In the genomic region with DNA sequence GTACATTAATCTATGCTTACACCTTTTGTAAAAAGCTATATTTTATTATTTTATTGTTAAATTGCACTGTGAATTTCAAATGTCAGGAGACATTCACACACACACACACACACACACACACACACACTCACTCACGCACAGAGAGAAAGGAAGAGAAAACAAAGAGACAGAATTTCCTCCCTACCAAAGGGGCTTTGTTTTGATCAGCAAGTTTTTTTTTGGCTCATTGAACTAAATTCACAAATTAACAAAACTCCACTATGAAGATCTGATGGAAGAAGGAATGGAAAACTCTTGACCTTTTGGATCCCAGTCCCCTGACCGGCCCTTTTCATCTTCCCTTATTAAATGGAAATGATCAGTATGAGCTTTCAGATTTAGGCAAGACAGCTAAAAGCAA, we compare ENCODE assay signal across 23 cellular contexts.
DNase-seq lines count a peak whose midpoint lies in the region; TF ChIP-seq lines count a peak whose summit lies in the region.
"Had no signal": no experiment of that assay in that cellular context is flagged by ENCODE, and none has a peak within 500 bp of the region (broad histone marks: within the 10 kb centered on the region; RNA-seq: fewer than 3 reads in every experiment).

No MANE protein-coding gene starts in this region.

- DNase-seq in SK-MEL-5 (ENCODE audit: low read depth, low spot score) (peak; percentile 87), foreskin melanocyte (peak; percentile 90), tibial nerve (ENCODE audit: low spot score in 2 of 2) (no peak), erythroblast (lab: John Stamatoyannopoulos, UW) (no peak), GM10248 (ENCODE audit: extremely low spot score) (no peak), NCI-H146 (lab: John Stamatoyannopoulos, UW) (no peak)
- DNase-seq: C1 segment of cervical spinal cord; CD4-positive, alpha-beta memory T cell; COR-L47; IMR-90; KG1; MG63; NCI-H1694; NCI-H2081; NCI-H2171; NCI-H226; NCI-H510A treated with DMSO at 0.1 percent for 48 hours; NCI-H774; SIG-M5; SK-N-SH had no signal

- no peak overlapping the region for H3K9ac ChIP-seq in neural cell (ENCODE audit: low read length)
- H3K9ac ChIP-seq: SK-N-SH had no signal

- TF ChIP-seq CTCF in neural cell (IDR thresholded peaks at IDR 0.05; ENCODE audit: poor library complexity, severe bottlenecking): no peak
- no peak for TF ChIP-seq CTCF in tibial nerve (IDR thresholded peaks at IDR 0.05)
- no peak for TF ChIP-seq CTCF in GM10248 (IDR thresholded peaks at IDR 0.05; ENCODE audit: control extremely low read depth, extremely low read depth, low read depth, missing control alignments)

- no peaks in the 10 kb centered on the region for H3K9me2 ChIP-seq in neural cell (ENCODE audit: insufficient read depth, low read length)
- H3K9me2 ChIP-seq: SK-N-SH had no signal

- H3K4me3 ChIP-seq in neural cell (ENCODE audit: low read length) (no peak overlapping the region), tibial nerve (no peak overlapping the region)
- H3K4me3 ChIP-seq: A549, GM12878, MG63 had no signal

- in situ Hi-C loops in SK-MEL-5 (cut with HindIII; ENCODE audit: low pct_unique_long_range_greater_than_20kb, low sequenced_read_pairs): no loop called here

- no peaks in the 10 kb centered on the region for H3K9me3 ChIP-seq in neural cell (ENCODE audit: low read length)
- no peaks in the 10 kb centered on the region for H3K9me3 ChIP-seq in tibial nerve
- H3K9me3 ChIP-seq: A549, MG63, SK-N-SH had no signal

- TF ChIP-seq EP300 in neural cell (conservative IDR thresholded peaks at IDR 0.05; ENCODE audit: poor library complexity, severe bottlenecking) (no peak), tibial nerve (IDR thresholded peaks at IDR 0.05) (no peak)

- no peaks in the 10 kb centered on the region for H3K27me3 ChIP-seq in neural cell (ENCODE audit: insufficient read depth, low read depth, low read length)
- H3K27me3 ChIP-seq in tibial nerve: no peaks in the 10 kb centered on the region
- H3K27me3 ChIP-seq: MG63 had no signal

- CTCF ChIA-PET in GM10248 (lab: Yijun Ruan, JAX): interaction anchor here (1.1 to 1.7 kb wide), 3 partner anchors 8 to 11 kb away, joined by 3 to 4 read pairs (median 4); no protein-coding TSS in a partner anchor

- TF ChIP-seq POLR2A in tibial nerve (IDR thresholded peaks at IDR 0.05) (no peak), erythroblast (IDR thresholded peaks at IDR 0.05; ENCODE audit: low read length) (no peak)

- H3F3A ChIP-seq in neural cell (ENCODE audit: insufficient read depth, low read length, poor library complexity, severe bottlenecking): no peaks in the 10 kb centered on the region

- H2AFZ ChIP-seq in neural cell (ENCODE audit: low read depth, low read length): no peak overlapping the region

- no peak for TF ChIP-seq RAD21 in neural cell (conservative IDR thresholded peaks at IDR 0.05)

- POLR2A ChIA-PET in GM10248 (lab: Yijun Ruan, JAX): no interaction called here

- no peak overlapping the region for H3K4me2 ChIP-seq in neural cell (ENCODE audit: low read length)
- H3K4me2 ChIP-seq: A549, SK-N-SH had no signal

- no peaks in the 10 kb centered on the region for H3K36me3 ChIP-seq in neural cell (ENCODE audit: insufficient read depth, low read length)
- no peaks in the 10 kb centered on the region for H3K36me3 ChIP-seq in tibial nerve
- H3K36me3 ChIP-seq: MG63 had no signal

- WGBS in tibial nerve, 2 donors: 22 to 31% methylated on average over 2 of the region's 2 CpGs

- no peaks in the 10 kb centered on the region for H4K20me1 ChIP-seq in neural cell (ENCODE audit: insufficient read depth)

- H3K27ac ChIP-seq in neural cell (ENCODE audit: low read length): peak overlapping the region; percentile 26
- H3K27ac ChIP-seq in tibial nerve: peak overlapping the region in 3 of 4 donors; percentile 26 to 43 (median 31)
- H3K27ac ChIP-seq: A549 had no signal

- no peaks in the 10 kb centered on the region for H3K79me2 ChIP-seq in neural cell (replicated peaks; ENCODE audit: insufficient read depth, low read length)

- peaks cover 0 to 4% (median 2%) of the 10 kb centered on the region in 4 donors for H3K4me1 ChIP-seq in tibial nerve

TF ChIP-seq in neural cell, 6 proteins besides CTCF, POLR2A, EP300 and RAD21:
- no peak for TF ChIP-seq POLR2AphosphoS5 (IDR thresholded peaks at IDR 0.05)
- TF ChIP-seq EZH2 (IDR thresholded peaks at IDR 0.05; ENCODE audit: borderline replicate concordance, insufficient read depth, low read length, poor library complexity, severe bottlenecking): no peak
- no peak for TF ChIP-seq MXI1 (conservative IDR thresholded peaks at IDR 0.05; ENCODE audit: poor library complexity, severe bottlenecking)
- no peak for TF ChIP-seq TAF1 (IDR thresholded peaks at IDR 0.05; ENCODE audit: low read depth)
- TF ChIP-seq SMC3 (conservative IDR thresholded peaks at IDR 0.05; ENCODE audit: poor library complexity): no peak
- no peak for TF ChIP-seq REST (IDR thresholded peaks at IDR 0.05; ENCODE audit: borderline replicate concordance)

Comparison
In these comparisons a context has a peak if more than half of its experiments do, and no peak if none do; other contexts are left out.
1. DNase-seq: peak in SK-MEL-5 (single experiment) and foreskin melanocyte (single experiment); none in tibial nerve (0 of 2), erythroblast (0 of 2), GM10248 (single experiment) and NCI-H146 (single experiment).